In genomic region chr11:57116654-57117053, GRCh38 we compare ENCODE assay signal across 8 cellular contexts.
DNase-seq lines count a peak whose midpoint lies in the region; ATAC-seq and TF ChIP-seq lines count a peak whose summit lies in the region.

No MANE protein-coding gene starts in this region.

- no peaks in the 10 kb centered on the region for H3K4me1 ChIP-seq in upper lobe of left lung

- no peak for TF ChIP-seq POLR2A in upper lobe of left lung (IDR thresholded peaks at IDR 0.05)

- H3K9me3 ChIP-seq in upper lobe of left lung = no peaks in the 10 kb centered on the region

- no peaks in the 10 kb centered on the region for H3K9me3 Mint-ChIP-seq in stimulated activated memory B cell treated with anti-CD40 and anti-IgM and Interleukin-4, amounts not matched to agents 10 μg/mL and 1 μg/mL and 100 μg/mL, for 72 hours

- no peak overlapping the region for H3K4me3 ChIP-seq in upper lobe of left lung

- no peak overlapping the region for H3K27ac Mint-ChIP-seq in stimulated activated memory B cell treated with anti-CD40 and anti-IgM and Interleukin-4, amounts not matched to agents 10 μg/mL and 1 μg/mL and 100 μg/mL, for 72 hours

- H3K36me3 ChIP-seq in upper lobe of left lung = no peaks in the 10 kb centered on the region

- no peak overlapping the region for H3K4me3 Mint-ChIP-seq in stimulated activated memory B cell treated with anti-CD40 and anti-IgM and Interleukin-4, amounts not matched to agents 10 μg/mL and 1 μg/mL and 100 μg/mL, for 72 hours

- TF ChIP-seq CTCF in upper lobe of left lung (IDR thresholded peaks at IDR 0.05) = peak; percentile 48 to 63 (median 51)

- H3K27ac ChIP-seq in upper lobe of left lung = no peak overlapping the region

- no peaks in the 10 kb centered on the region for H3K4me1 Mint-ChIP-seq in stimulated activated memory B cell treated with anti-CD40 and anti-IgM and Interleukin-4, amounts not matched to agents 10 μg/mL and 1 μg/mL and 100 μg/mL, for 72 hours

- 65 to 74% methylated on average over 5 of the region's 5 CpGs for WGBS in upper lobe of left lung, 2 donors

- DNase-seq in Daoy (ENCODE audit: low read depth) (peak; percentile 2), NCI-H1105 (lab: John Stamatoyannopoulos, UW) (peak; percentile 18), amniotic epithelial cell (ENCODE audit: low read depth) (peak; percentile 63), iris pigment epithelial cell (ENCODE audit: low read depth) (peak; percentile 71), upper lobe of left lung (no peak), NCI-H2107 (lab: John Stamatoyannopoulos, UW) (no peak)

- no peaks in the 10 kb centered on the region for H3K27me3 ChIP-seq in upper lobe of left lung

- H3K36me3 Mint-ChIP-seq in stimulated activated memory B cell treated with anti-CD40 and anti-IgM and Interleukin-4, amounts not matched to agents 10 μg/mL and 1 μg/mL and 100 μg/mL, for 72 hours = no peaks in the 10 kb centered on the region

- TF ChIP-seq EP300 in upper lobe of left lung (IDR thresholded peaks at IDR 0.05) = no peak

- no peaks in the 10 kb centered on the region for H3K27me3 Mint-ChIP-seq in stimulated activated memory B cell treated with anti-CD40 and anti-IgM and Interleukin-4, amounts not matched to agents 10 μg/mL and 1 μg/mL and 100 μg/mL, for 72 hours

- peak; percentile 73 for ATAC-seq in GM21390 (IDR thresholded peaks at IDR 0.05; ENCODE audit: unreplicated experiment)
- ATAC-seq in upper lobe of left lung (ENCODE audit: low FRiP score in 2 of 2) = peak in 1 of 2 donors; percentile 73
- ATAC-seq in stimulated activated memory B cell treated with anti-CD40 and anti-IgM and Interleukin-4, amounts not matched to agents 10 μg/mL and 1 μg/mL and 100 μg/mL, for 72 hours = no peak

Comparison
In these comparisons a context has a peak if more than half of its experiments do, and no peak if none do; other contexts are left out.
1. DNase-seq: peak in Daoy (single experiment), NCI-H1105 (single experiment), amniotic epithelial cell (single experiment) and iris pigment epithelial cell (single experiment); none in upper lobe of left lung (0 of 2) and NCI-H2107 (single experiment).